ENCODE assay signal across 7 cellular contexts in genomic region chr10:8053446-8054242, GRCh38. TPM values are rescaled to one million over a fixed set of nuclear protein-coding genes. Genes with fewer than 3 reads are reported as not detected.
DNase-seq lines count a peak whose midpoint lies in the region; ATAC-seq and TF ChIP-seq lines count a peak whose summit lies in the region.

No MANE protein-coding gene starts in this region.

- DNase-seq in NCI-H128 (lab: John Stamatoyannopoulos, UW; ENCODE audit: unreplicated experiment) (peak; percentile 1), dermis microvascular lymphatic vessel endothelial cell (ENCODE audit: low read depth in 2 of 2) (peak; percentile 65 to 90), lower lobe of right lung (peak; percentile 84)
- peak; percentile 97 for DNase-seq in activated CD4-positive, alpha-beta T cell treated with anti-CD3 and anti-CD28 coated beads for 48 hours
- peak; percentile 89 to 98 (median 95) for DNase-seq in stimulated activated CD4-positive, alpha-beta T cell treated with anti-CD3 and anti-CD28 coated beads, TNF-alpha, amount 100 ng/mL, for 48 hours (ENCODE audit: low read depth in 3 of 3)

- no peaks in the 10 kb centered on the region for H3K9me3 ChIP-seq in lower lobe of right lung

- TF ChIP-seq POLR2A in GM18505 (IDR thresholded peaks at IDR 0.05; ENCODE audit: borderline replicate concordance, extremely low read depth, insufficient read depth, insufficient read length): peak; percentile 56

- intact Hi-C loops in lower lobe of right lung (cut with DNase I): no loop called here

- no peaks in the 10 kb centered on the region for H3K36me3 ChIP-seq in lower lobe of right lung

- ATAC-seq in GM18505 (IDR thresholded peaks at IDR 0.05; ENCODE audit: unreplicated experiment): peak; percentile 65
- ATAC-seq in HG02759 (IDR thresholded peaks at IDR 0.05; ENCODE audit: unreplicated experiment): peak; percentile 73
- peak; percentile 85 to 86 for ATAC-seq in lower lobe of right lung

- no peak overlapping the region for H3K27ac ChIP-seq in lower lobe of right lung

- peak; percentile 84 for TF ChIP-seq CTCF in lower lobe of right lung (IDR thresholded peaks at IDR 0.05)

- peaks cover 95% of the 10 kb centered on the region for H3K27me3 ChIP-seq in lower lobe of right lung (ENCODE audit: low read depth)

- H3K4me3 ChIP-seq in lower lobe of right lung: peak overlapping the region; percentile 60

- peaks cover 72% of the 10 kb centered on the region for H3K4me1 ChIP-seq in lower lobe of right lung

RNA-seq across cellular contexts. Expression of gene GATA3, which starts 0.8 kb away (rescaled TPM):
- total RNA-seq in dermis microvascular lymphatic vessel endothelial cell (under 0.01 TPM in 2 replicates), lower lobe of right lung (4.6 TPM)

Comparison
In these comparisons a context has a peak if more than half of its experiments do, and no peak if none do; other contexts are left out.
1. DNase-seq: peak in every context shown above with its lines; median percentile 97 in activated CD4-positive, alpha-beta T cell treated with anti-CD3 and anti-CD28 coated beads for 48 hours; 95 in stimulated activated CD4-positive, alpha-beta T cell treated with anti-CD3 and anti-CD28 coated beads, TNF-alpha, amount 100 ng/mL, for 48 hours; 84 in lower lobe of right lung; 78 in dermis microvascular lymphatic vessel endothelial cell; 1 in NCI-H128.